In the genomic region with DNA sequence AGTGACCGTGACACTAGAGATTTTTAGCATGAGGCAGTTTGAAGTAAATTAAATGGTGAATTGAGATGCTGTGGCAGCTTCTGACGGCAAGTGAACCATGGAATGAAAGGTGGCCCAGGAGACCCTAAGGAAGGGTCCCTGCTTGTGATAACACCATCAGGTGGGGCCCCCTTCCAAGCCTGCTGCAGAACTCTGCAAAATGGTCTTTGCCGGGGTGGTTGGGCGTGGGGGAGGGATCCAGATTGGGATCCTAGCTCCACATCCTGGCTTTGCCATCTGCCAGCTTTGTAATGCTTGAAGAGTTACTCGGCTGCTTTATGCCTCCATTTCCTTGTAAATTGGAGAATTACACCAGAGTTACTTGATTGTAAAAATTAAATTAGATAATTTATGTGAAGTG, we compare ENCODE assay signal across 25 cellular contexts.
"Had no signal": no experiment of that assay in that cellular context is flagged by ENCODE, and none has a peak within 500 bp of the region (broad histone marks: within the 10 kb centered on the region; RNA-seq: fewer than 3 reads in every experiment).

No MANE protein-coding gene starts in this region.

- H3K36me3 ChIP-seq: brain microvascular endothelial cell, gastrocnemius medialis, heart left ventricle had no signal

- ATAC-seq: activated CD8-positive, alpha-beta T cell treated with anti-CD3 and anti-CD28 coated beads for 36 hours; activated T-cell treated with anti-CD3 and anti-CD28 coated beads, Interleukin-2, amount 50 U/mL, for 4 hours; activated T-helper 17 cell treated with anti-CD3 and anti-CD28 coated beads, Interleukin-2, amount 50 U/mL, for 72 hours; esophagus mucosa; foreskin keratinocyte; gastrocnemius medialis; heart left ventricle had no signal

- H3K4me3 ChIP-seq: coronary artery, dorsolateral prefrontal cortex, gastrocnemius medialis, heart left ventricle had no signal

- H3K27me3 ChIP-seq: brain microvascular endothelial cell, foreskin keratinocyte had no signal

- H3K4me1 ChIP-seq: gastrocnemius medialis, heart left ventricle had no signal

- H3K9me3 ChIP-seq: gastrocnemius medialis had no signal

- DNase-seq: activated CD4-positive, alpha-beta T cell treated with anti-CD3 and anti-CD28 coated beads for 1 hour; activated CD4-positive, alpha-beta T cell treated with anti-CD3 and anti-CD28 coated beads for 4 hours; activated CD4-positive, alpha-beta T cell treated with anti-CD3 and anti-CD28 coated beads, Interleukin-2, amount 10 ng/mL, durations not matched to agents 7 days and 5 days; activated CD4-positive, alpha-beta T cell treated with anti-CD3 and anti-CD28 coated beads, Interleukin-2, amount 50 U/mL, for 48 hours; activated CD8-positive, alpha-beta memory T cell treated with anti-CD3 and anti-CD28 coated beads for 24 hours; activated CD8-positive, alpha-beta T cell treated with anti-CD3 and anti-CD28 coated beads for 36 hours; activated effector memory CD4-positive, alpha-beta T cell treated with Interleukin-2 at 50 U/mL for 16 hours; activated gamma-delta T cell treated with Interleukin-2 at 50 U/mL for 16 hours; activated naive CD4-positive, alpha-beta T cell treated with anti-CD3 and anti-CD28 coated beads, Interleukin-2, amount 50 U/mL, for 16 hours; activated naive CD4-positive, alpha-beta T cell treated with Interleukin-2 at 50 U/mL for 16 hours; activated T-cell treated with anti-CD3 and anti-CD28 coated beads, Interleukin-2, amount 50 U/mL, for 4 hours; amniotic stem cell; anterior cingulate cortex; brain microvascular endothelial cell; dorsolateral prefrontal cortex; effector memory CD4-positive, alpha-beta T cell; endodermal cell; foreskin keratinocyte; gastrocnemius medialis; glutamatergic neuron; heart left ventricle; T-helper 2 cell had no signal

- H3K27ac ChIP-seq: brain microvascular endothelial cell, coronary artery, dorsolateral prefrontal cortex, foreskin keratinocyte, gastrocnemius medialis, heart left ventricle had no signal
